24 cellular contexts compared by ENCODE assay signal in the genomic region with DNA sequence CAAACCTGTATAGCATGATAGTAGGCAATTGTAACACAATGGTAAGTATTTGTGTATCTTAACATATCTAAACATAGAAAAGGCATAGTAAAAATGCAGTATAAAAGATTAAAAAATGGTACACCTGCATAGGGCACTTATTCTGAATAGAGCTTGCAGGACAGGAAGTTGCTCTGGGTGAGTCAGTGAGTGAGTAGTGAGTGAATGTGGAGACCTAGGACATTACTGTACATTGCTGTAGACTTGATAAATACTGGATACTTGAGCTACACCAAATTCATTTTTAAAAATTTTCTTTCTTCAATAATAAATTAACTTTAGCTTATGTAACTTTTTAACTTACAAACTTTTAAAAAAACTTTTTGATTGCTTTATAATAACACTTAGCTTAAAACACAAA.
DNase-seq lines count a peak whose midpoint lies in the region; ATAC-seq and TF ChIP-seq lines count a peak whose summit lies in the region.
"Had no signal": no experiment of that assay in that cellular context is flagged by ENCODE, and none has a peak within 500 bp of the region (broad histone marks: within the 10 kb centered on the region; RNA-seq: fewer than 3 reads in every experiment).

No MANE protein-coding gene starts in this region.

- peaks cover 3% of the 10 kb centered on the region for H3K4me1 ChIP-seq in RWPE2 (ENCODE audit: insufficient read depth, poor library complexity, severe bottlenecking)
- no peaks in the 10 kb centered on the region for H3K4me1 ChIP-seq in esophagus muscularis mucosa
- H3K4me1 ChIP-seq: ascending aorta had no signal

- H3K9me3 ChIP-seq in RWPE2 (ENCODE audit: severe bottlenecking), result no peaks in the 10 kb centered on the region
- H3K9me3 ChIP-seq in esophagus muscularis mucosa, result no peaks in the 10 kb centered on the region
- H3K9me3 ChIP-seq: ascending aorta, ovary had no signal

- TF ChIP-seq EP300 in esophagus muscularis mucosa (IDR thresholded peaks at IDR 0.05), result no peak

- ATAC-seq in RWPE2 (ENCODE audit: low read depth) (peak; percentile 96), esophagus mucosa (peak; percentile 60), GM21360 (IDR thresholded peaks at IDR 0.05; ENCODE audit: unreplicated experiment) (no peak), HG02759 (IDR thresholded peaks at IDR 0.05; ENCODE audit: unreplicated experiment) (no peak)
- ATAC-seq: activated CD4-positive, CD25-positive, alpha-beta regulatory T cell treated with anti-CD3 and anti-CD28 coated beads, Interleukin-2, amount 50 U/mL, for 24 hours; activated CD8-positive, alpha-beta memory T cell treated with anti-CD3 and anti-CD28 coated beads, Interleukin-2, amount 10 ng/mL, durations not matched to agents 7 days and 5 days; naive thymus-derived CD8-positive, alpha-beta T cell had no signal

- no peaks in the 10 kb centered on the region for H3K27me3 ChIP-seq in RWPE2 (ENCODE audit: insufficient read depth, poor library complexity, severe bottlenecking)
- H3K27me3 ChIP-seq in esophagus muscularis mucosa, result no peaks in the 10 kb centered on the region
- H3K27me3 ChIP-seq: ascending aorta, ovary had no signal

- peak; percentile 39 for DNase-seq in A172 (ENCODE audit: low spot score)
- peak; percentile 43 for DNase-seq in HCEC 1CT
- DNase-seq in RWPE2 (ENCODE audit: low spot score), result no peak
- DNase-seq in NCI-H524 treated with DMSO at 0.1 percent for 48 hours (lab: John Stamatoyannopoulos, UW), result no peak
- no peak for DNase-seq in esophagus muscularis mucosa (ENCODE audit: extremely low spot score)
- DNase-seq: activated CD8-positive, alpha-beta memory T cell treated with anti-CD3 and anti-CD28 coated beads, Interleukin-2, amount 10 ng/mL, durations not matched to agents 7 days and 5 days; activated effector memory CD4-positive, alpha-beta T cell treated with anti-CD3 and anti-CD28 coated beads, Interleukin-2, amount 50 U/mL, for 16 hours; CD4-positive, alpha-beta T cell; DMS79; GOT3; head of caudate nucleus; naive thymus-derived CD8-positive, alpha-beta T cell; NCI-H1105; NCI-H2107; NCI-H69; ovary; stimulated activated CD4-positive, alpha-beta T cell treated with anti-CD3 and anti-CD28 coated beads, Interleukin-1b, Interleukin-23, amount 100 ng/mL, for 48 hours had no signal

- H3K36me3 ChIP-seq in RWPE2 (ENCODE audit: low read depth), result no peaks in the 10 kb centered on the region
- H3K36me3 ChIP-seq in esophagus muscularis mucosa, result no peaks in the 10 kb centered on the region
- H3K36me3 ChIP-seq: ascending aorta, ovary had no signal

- H3K4me3 ChIP-seq in RWPE2 (ENCODE audit: severe bottlenecking) (no peak overlapping the region), esophagus muscularis mucosa (no peak overlapping the region)
- H3K4me3 ChIP-seq: ascending aorta, coronary artery, ovary had no signal

- H3K27ac ChIP-seq in RWPE2 (ENCODE audit: poor library complexity, severe bottlenecking) (no peak overlapping the region), esophagus muscularis mucosa (replicated peaks in 1 of 4) (no peak overlapping the region)
- H3K27ac ChIP-seq: ascending aorta, coronary artery, HL-60, ovary had no signal

- TF ChIP-seq POLR2A in esophagus muscularis mucosa (IDR thresholded peaks at IDR 0.05; ENCODE audit: low read depth), result no peak

- intact Hi-C loops in esophagus muscularis mucosa (cut with DNase I), result no loop called here

- TF ChIP-seq CTCF in RWPE2 (IDR thresholded peaks at IDR 0.05; ENCODE audit: poor library complexity, severe bottlenecking) (no peak), esophagus muscularis mucosa (IDR thresholded peaks at IDR 0.05) (no peak)

Comparison
In these comparisons a context has a peak if more than half of its experiments do, and no peak if none do; other contexts are left out.
1. DNase-seq: peak in A172 (single experiment) and HCEC 1CT (single experiment); none in RWPE2 (single experiment), NCI-H524 treated with DMSO at 0.1 percent for 48 hours (single experiment) and esophagus muscularis mucosa (single experiment).
2. ATAC-seq: peak in RWPE2 (single experiment) and esophagus mucosa (single experiment); none in GM21360 (single experiment) and HG02759 (single experiment).